9 cellular contexts compared by ENCODE assay signal in the genomic region with DNA sequence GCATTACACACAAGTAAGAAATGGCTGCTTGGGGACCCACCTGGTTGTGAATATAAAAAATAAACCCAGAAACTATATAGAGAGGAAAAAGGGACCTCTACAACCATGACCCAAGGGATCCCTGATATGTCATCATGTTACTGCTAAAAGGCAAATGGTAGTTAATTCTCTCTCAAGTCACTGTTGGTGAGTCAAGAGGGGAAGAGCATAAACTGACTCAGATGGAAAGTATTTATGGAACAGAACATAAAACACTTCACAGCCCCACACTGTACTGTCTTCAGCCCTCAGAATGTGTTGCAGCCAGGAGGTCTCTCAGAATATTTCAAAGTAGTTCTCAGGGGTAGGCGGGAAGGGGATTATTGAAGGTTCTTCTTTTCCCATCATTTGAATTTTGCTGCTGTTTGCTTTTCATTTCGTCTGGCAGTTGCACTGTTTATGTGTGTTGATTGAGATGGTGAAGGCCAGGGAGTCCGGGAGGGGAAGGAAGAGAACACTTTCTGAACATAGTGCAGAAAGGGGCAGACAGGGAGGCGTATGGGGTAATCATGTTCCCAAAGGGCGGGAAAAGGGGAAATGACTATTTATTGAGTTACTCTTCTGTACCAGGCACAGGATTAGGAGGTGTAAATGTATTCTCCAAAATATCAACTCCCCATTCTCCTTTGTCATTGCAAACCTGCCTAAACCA.
DNase-seq lines count a peak whose midpoint lies in the region; ATAC-seq, FAIRE-seq and TF ChIP-seq lines count a peak whose summit lies in the region.
"Had no signal": no experiment of that assay in that cellular context is flagged by ENCODE, and none has a peak within 500 bp of the region (broad histone marks: within the 10 kb centered on the region; RNA-seq: fewer than 3 reads in every experiment).

No MANE protein-coding gene starts in this region.

- H3K4me3 ChIP-seq in A549 (no peak overlapping the region), HFF-Myc (replicated peaks; ENCODE audit: low read depth, low read length) (no peak overlapping the region), adipocyte (ENCODE audit: low read length) (no peak overlapping the region), GM23338 (no peak overlapping the region)

- no peaks in the 10 kb centered on the region for H3K4me1 Mint-ChIP-seq in GM23338

- FAIRE-seq in A549 (lab: Jason Lieb, UNC) = no peak

- H3K36me3 Mint-ChIP-seq in GM23338 (ENCODE audit: low read depth) = no peaks in the 10 kb centered on the region

- no peaks in the 10 kb centered on the region for H3F3A ChIP-seq in GM23338 (replicated peaks; ENCODE audit: low read depth)

- peak overlapping the region; percentile 5 for H3K9ac ChIP-seq in adipocyte (ENCODE audit: low read length)

- ATAC-seq in A549 (peak; percentile 53 to 78; a peak in 4 of 6 replicates), GM23338 (no peak), GM19452 (IDR thresholded peaks at IDR 0.05; ENCODE audit: unreplicated experiment) (no peak), HG03354 (IDR thresholded peaks at IDR 0.05; ENCODE audit: poor library complexity, severe bottlenecking, unreplicated experiment) (no peak)

- peaks cover under 1% of the 10 kb centered on the region; the same call in 1 of the 2 replicates for H3K9me2 ChIP-seq in GM23338 (ENCODE audit: insufficient read depth)

- no peaks in the 10 kb centered on the region for H3K9me3 Mint-ChIP-seq in GM23338

- CTCF ChIA-PET in A549 (lab: Yijun Ruan, JAX) = no interaction called here

- H3K9me3 ChIP-seq in A549 (no peaks in the 10 kb centered on the region), adipocyte (ENCODE audit: control insufficient read depth, low read length) (no peaks in the 10 kb centered on the region)

- TF ChIP-seq EP300 in A549 (IDR thresholded peaks at IDR 0.05) = no peak

- WGBS in A549 (ENCODE audit: missing lambda C conversion rate) = 48% methylated on average over 5 of the region's 5 CpGs

- DNase-seq in A549 (ENCODE audit: low read depth in 1 of 2, low spot score in 1 of 2) (peak; percentile 5 to 9), HFF-Myc (ENCODE audit: extremely low read depth, low read depth) (peak; percentile 10), adipocyte (ENCODE audit: low read depth) (peak; percentile 73), kidney glomerular epithelial cell (lab: John Stamatoyannopoulos, UW) (peak; percentile 42), C1 segment of cervical spinal cord (lab: John Stamatoyannopoulos, UW) (no peak), GM23338 (ENCODE audit: low spot score) (no peak)
- DNase-seq: activated naive CD4-positive, alpha-beta T cell had no signal

- TF ChIP-seq CTCF in A549 (IDR thresholded peaks at IDR 0.05) (no peak), HFF-Myc (IDR thresholded peaks at IDR 0.05; ENCODE audit: low read depth, low read length, missing control alignments) (no peak), GM23338 (conservative IDR thresholded peaks at IDR 0.05; ENCODE audit: low read depth in 2 of 2) (no peak)

- H3K4me2 ChIP-seq in A549 = peak overlapping the region; percentile 19; the same call in 1 of the 3 replicates
- no peak overlapping the region for H3K4me2 ChIP-seq in GM23338

- no peaks in the 10 kb centered on the region for H3K79me2 ChIP-seq in GM23338 (replicated peaks; ENCODE audit: insufficient read depth)

- H3K27ac Mint-ChIP-seq in GM23338 = no peak overlapping the region

- H3K4me1 ChIP-seq in A549 (0 out of 3 replicates have a peak, but pooled peaks cover 2% of the 10 kb centered on the region), adipocyte (ENCODE audit: control insufficient read depth, insufficient read depth, low read length) (peaks cover 17% of the 10 kb centered on the region), GM23338 (ENCODE audit: insufficient read depth) (no peaks in the 10 kb centered on the region)

- no peaks in the 10 kb centered on the region for H3K27me3 Mint-ChIP-seq in GM23338 (ENCODE audit: insufficient read depth, low read depth, poor library complexity)

- H4K20me1 ChIP-seq in GM23338 (replicated peaks; ENCODE audit: insufficient read depth) = no peaks in the 10 kb centered on the region

- POLR2A ChIA-PET in A549 (lab: Yijun Ruan, JAX) = no interaction called here

- no peak overlapping the region for H2AFZ ChIP-seq in GM23338

- no peak for TF ChIP-seq POLR2A in A549 (IDR thresholded peaks at IDR 0.05; ENCODE audit: low read length)

- TF ChIP-seq RAD21 in A549 (conservative IDR thresholded peaks at IDR 0.05 in 1 of 2, IDR thresholded peaks at IDR 0.05 in 1 of 2) = no peak

- H3K36me3 ChIP-seq in adipocyte (ENCODE audit: control insufficient read depth, insufficient read depth, low read length, severe bottlenecking) (no peaks in the 10 kb centered on the region), GM23338 (ENCODE audit: insufficient read depth) (no peaks in the 10 kb centered on the region)

- H3K27ac ChIP-seq in A549 (no peak overlapping the region; a peak in 1 of 6 replicates), GM23338 (ENCODE audit: low read depth) (no peak overlapping the region)

- H3K27me3 ChIP-seq in adipocyte (replicated peaks; ENCODE audit: control insufficient read depth, insufficient read depth, low read length) = no peaks in the 10 kb centered on the region
- no peaks in the 10 kb centered on the region for H3K27me3 ChIP-seq in GM23338 (ENCODE audit: insufficient read depth)

- H3K4me3 Mint-ChIP-seq in GM23338 = no peak overlapping the region

TF ChIP-seq in A549, 52 proteins besides CTCF, POLR2A, EP300 and RAD21 (continues in another document):
- TF ChIP-seq FOSL2 (IDR thresholded peaks at IDR 0.05) (no peak), FOSL2 (CRISPR knock-in tag; IDR thresholded peaks at IDR 0.05) (no peak), NPAS2 (CRISPR knock-in tag; IDR thresholded peaks at IDR 0.05; ENCODE audit: borderline replicate concordance) (no peak), KDM1A (IDR thresholded peaks at IDR 0.05; ENCODE audit: low read depth) (no peak), RARB (CRISPR knock-in tag; IDR thresholded peaks at IDR 0.05) (no peak), ZC3H11A (IDR thresholded peaks at IDR 0.05) (no peak)
- TF ChIP-seq, protein P1, sequence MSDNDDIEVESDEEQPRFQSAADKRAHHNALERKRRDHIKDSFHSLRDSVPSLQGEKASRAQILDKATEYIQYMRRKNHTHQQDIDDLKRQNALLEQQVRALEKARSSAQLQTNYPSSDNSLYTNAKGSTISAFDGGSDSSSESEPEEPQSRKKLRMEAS (IDR thresholded peaks at IDR 0.05) = no peak

TF ChIP-seq in GM23338, 12 proteins besides CTCF, POLR2A, EP300 and RAD21 (continues in another document):
- TF ChIP-seq EZH2 (IDR thresholded peaks at IDR 0.05; ENCODE audit: low read depth, unreplicated experiment) = no peak
- TF ChIP-seq, protein P2, sequence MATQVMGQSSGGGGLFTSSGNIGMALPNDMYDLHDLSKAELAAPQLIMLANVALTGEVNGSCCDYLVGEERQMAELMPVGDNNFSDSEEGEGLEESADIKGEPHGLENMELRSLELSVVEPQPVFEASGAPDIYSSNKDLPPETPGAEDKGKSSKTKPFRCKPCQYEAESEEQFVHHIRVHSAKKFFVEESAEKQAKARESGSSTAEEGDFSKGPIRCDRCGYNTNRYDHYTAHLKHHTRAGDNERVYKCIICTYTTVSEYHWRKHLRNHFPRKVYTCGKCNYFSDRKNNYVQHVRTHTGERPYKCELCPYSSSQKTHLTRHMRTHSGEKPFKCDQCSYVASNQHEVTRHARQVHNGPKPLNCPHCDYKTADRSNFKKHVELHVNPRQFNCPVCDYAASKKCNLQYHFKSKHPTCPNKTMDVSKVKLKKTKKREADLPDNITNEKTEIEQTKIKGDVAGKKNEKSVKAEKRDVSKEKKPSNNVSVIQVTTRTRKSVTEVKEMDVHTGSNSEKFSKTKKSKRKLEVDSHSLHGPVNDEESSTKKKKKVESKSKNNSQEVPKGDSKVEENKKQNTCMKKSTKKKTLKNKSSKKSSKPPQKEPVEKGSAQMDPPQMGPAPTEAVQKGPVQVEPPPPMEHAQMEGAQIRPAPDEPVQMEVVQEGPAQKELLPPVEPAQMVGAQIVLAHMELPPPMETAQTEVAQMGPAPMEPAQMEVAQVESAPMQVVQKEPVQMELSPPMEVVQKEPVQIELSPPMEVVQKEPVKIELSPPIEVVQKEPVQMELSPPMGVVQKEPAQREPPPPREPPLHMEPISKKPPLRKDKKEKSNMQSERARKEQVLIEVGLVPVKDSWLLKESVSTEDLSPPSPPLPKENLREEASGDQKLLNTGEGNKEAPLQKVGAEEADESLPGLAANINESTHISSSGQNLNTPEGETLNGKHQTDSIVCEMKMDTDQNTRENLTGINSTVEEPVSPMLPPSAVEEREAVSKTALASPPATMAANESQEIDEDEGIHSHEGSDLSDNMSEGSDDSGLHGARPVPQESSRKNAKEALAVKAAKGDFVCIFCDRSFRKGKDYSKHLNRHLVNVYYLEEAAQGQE (IDR thresholded peaks at IDR 0.05; ENCODE audit: unreplicated experiment) = no peak

Comparison
In these comparisons a context has a peak if more than half of its experiments do, and no peak if none do; other contexts are left out.
1. ATAC-seq: peak in A549 (2 of 2); none in GM23338 (single experiment), GM19452 (single experiment) and HG03354 (single experiment).
2. DNase-seq: peak in A549 (2 of 2), HFF-Myc (single experiment), adipocyte (single experiment) and kidney glomerular epithelial cell (single experiment); none in C1 segment of cervical spinal cord (0 of 14) and GM23338 (single experiment).